25 cellular contexts compared by ENCODE assay signal in genomic region chr2:65144571-65144970, GRCh38.
"Had no signal": no experiment of that assay in that cellular context is flagged by ENCODE, and none has a peak within 500 bp of the region (broad histone marks: within the 10 kb centered on the region; RNA-seq: fewer than 3 reads in every experiment).

No MANE protein-coding gene starts in this region.

- H3K4me3 ChIP-seq: colonic mucosa, esophagus squamous epithelium, gastrocnemius medialis, heart right ventricle, left lung, lower lobe of right lung, mucosa of descending colon had no signal

- H3K27me3 ChIP-seq: colonic mucosa, esophagus squamous epithelium, gastrocnemius medialis, heart right ventricle, left lung had no signal

- H3K36me3 ChIP-seq: colonic mucosa, esophagus squamous epithelium, gastrocnemius medialis, heart right ventricle, left lung, lower lobe of right lung had no signal

- H3K4me1 ChIP-seq: colonic mucosa, esophagus squamous epithelium, gastrocnemius medialis, heart right ventricle, left lung, lower lobe of right lung had no signal

- H3K9me3 ChIP-seq: colonic mucosa, esophagus squamous epithelium, gastrocnemius medialis, heart right ventricle, left lung, lower lobe of right lung, mucosa of descending colon had no signal

- H3K27ac ChIP-seq: colonic mucosa, epithelial cell of prostate, esophagus squamous epithelium, gastrocnemius medialis, heart right ventricle, left lung, lower lobe of right lung had no signal

- ATAC-seq: effector memory CD8-positive, alpha-beta T cell; esophagus mucosa; gastrocnemius medialis; heart right ventricle; left cardiac atrium; left lung; left ventricle myocardium superior; lower lobe of right lung; mucosa of descending colon had no signal

- FAIRE-seq: endometrium, islet of Langerhans, keratinocyte had no signal

- DNase-seq: colonic mucosa; cortex of kidney; effector CD8-positive, alpha-beta T cell; effector memory CD8-positive, alpha-beta T cell; endodermal cell; erythroblast; esophagus squamous epithelium; foreskin fibroblast; foreskin melanocyte; gastrocnemius medialis; glutamatergic neuron; head of caudate nucleus; heart right ventricle; hippocampal formation; left cardiac atrium; left lung; left ventricle myocardium superior; lower lobe of right lung; mesenchymal stem cell; mucosa of descending colon had no signal
